ENCODE assay signal across 8 cellular contexts in genomic region chr3:15330031-15330596, GRCh38. TPM values are rescaled to one million over a fixed set of nuclear protein-coding genes. Genes with fewer than 3 reads are reported as not detected.
DNase-seq lines count a peak whose midpoint lies in the region; ATAC-seq and TF ChIP-seq lines count a peak whose summit lies in the region.

No MANE protein-coding gene starts in this region.

- 0 out of 2 replicates have a peak, but pooled peaks cover 3% of the 10 kb centered on the region for H3K36me3 ChIP-seq in PC-9 (ENCODE audit: low read depth)

- H3K27ac Mint-ChIP-seq in naive thymus-derived CD8-positive, alpha-beta T cell: peak overlapping the region in 1 of 10 donors; percentile 20

- intact Hi-C loops in PC-9 (cut with micrococcal nuclease; ENCODE audit: unreplicated experiment): no loop called here
- intact Hi-C loops in sciatic nerve (cut with DNase I): loop anchor here (5.0 kb wide), 1 partner anchor 63 kb away; no protein-coding TSS in a partner anchor

- peak overlapping the region in 5 of 10 donors; percentile 18 to 94 (median 86) for H3K4me3 Mint-ChIP-seq in naive thymus-derived CD8-positive, alpha-beta T cell

- H2AFZ ChIP-seq in PC-9: no peak overlapping the region

- no TSS peak for BruUV-seq in PC-9 (replicated peaks; lab: Mats Ljungman, UMichigan)

- H3K9me2 ChIP-seq in PC-9 (ENCODE audit: insufficient read depth): no peaks in the 10 kb centered on the region

- ATAC-seq in sciatic nerve: peak; percentile 84
- no peak for ATAC-seq in naive thymus-derived CD8-positive, alpha-beta T cell

- no peak for TF ChIP-seq CTCF in PC-9 (conservative IDR thresholded peaks at IDR 0.05)

- H4K20me1 ChIP-seq in PC-9 (ENCODE audit: insufficient read depth): no peaks in the 10 kb centered on the region

- CTCF ChIA-PET in PC-9 (lab: Charles Lee): interaction anchor here (1.2 kb wide), 1 partner anchor 62 kb away, joined by 4 read pairs; no protein-coding TSS in a partner anchor

- H3K27me3 Mint-ChIP-seq in naive thymus-derived CD8-positive, alpha-beta T cell: no peaks in the 10 kb centered on the region

- peaks cover 75% of the 10 kb centered on the region for H3K4me1 ChIP-seq in PC-9 (replicated peaks; ENCODE audit: insufficient read depth)

- POLR2A ChIA-PET in PC-9 (lab: Charles Lee; ENCODE audit: unreplicated experiment): no interaction called here
- POLR2A ChIA-PET in naive thymus-derived CD8-positive, alpha-beta T cell (lab: Charles Lee): interaction anchor here (0.9 to 1.5 kb wide), 3 partner anchors 59 to 96 kb away, joined by 3 to 6 read pairs (median 3); no protein-coding TSS in a partner anchor

- peaks cover 20 to 71% (median 65%) of the 10 kb centered on the region in 4 donors for H3K4me1 Mint-ChIP-seq in naive thymus-derived CD8-positive, alpha-beta T cell

- no peaks in the 10 kb centered on the region for H3K27me3 ChIP-seq in PC-9 (ENCODE audit: insufficient read depth, low read depth)

- peaks cover 41% of the 10 kb centered on the region for H3F3A ChIP-seq in PC-9 (ENCODE audit: insufficient read depth, low read depth)

- no peaks in the 10 kb centered on the region for H3K9me3 ChIP-seq in PC-9 (ENCODE audit: insufficient read depth, low read depth)

- H3K4me3 ChIP-seq in GM08714 (ENCODE audit: low read length) (peak overlapping the region; percentile 84; the same call in 1 of the 2 replicates), PC-9 (peak overlapping the region; percentile 95; the same call in 1 of the 2 replicates)

- DNase-seq in PC-9: no peak
- DNase-seq in fibroblast of the conjunctiva (ENCODE audit: low read depth): peak; percentile 85
- peak; percentile 76 for DNase-seq in sciatic nerve (ENCODE audit: low spot score)
- DNase-seq in NCI-H526 treated with DMSO at 0.1 percent for 48 hours (lab: John Stamatoyannopoulos, UW): no peak
- no peak for DNase-seq in activated CD4-positive, alpha-beta T cell treated with anti-CD3 and anti-CD28 coated beads for 1 hour
- no peak for DNase-seq in naive thymus-derived CD8-positive, alpha-beta T cell
- no peak for DNase-seq in KG1 (lab: John Stamatoyannopoulos, UW)

- peaks cover 57% of the 10 kb centered on the region for H3K79me2 ChIP-seq in PC-9 (ENCODE audit: low read depth)

- H3K36me3 Mint-ChIP-seq in naive thymus-derived CD8-positive, alpha-beta T cell: peaks cover 0 to 24% (median 12%) of the 10 kb centered on the region in 3 donors

- no peaks in the 10 kb centered on the region for H3K9me3 Mint-ChIP-seq in naive thymus-derived CD8-positive, alpha-beta T cell

- H3K4me2 ChIP-seq in PC-9: peak overlapping the region; percentile 95

- H3K27ac ChIP-seq in PC-9: no peak overlapping the region

RNA-seq across cellular contexts. Expression of gene SH3BP5, which starts 2.3 kb away (rescaled TPM):
- total RNA-seq in PC-9 (2021) (31.6 and 39.3 TPM in 2 replicates), sciatic nerve (143 TPM)
- 1 to 10 TPM; 4.4 to 4.8 TPM for total RNA-seq in naive thymus-derived CD8-positive, alpha-beta T cell
- polyA plus RNA-seq in naive thymus-derived CD8-positive, alpha-beta T cell: 10 to 100 TPM; 12.1 to 26.1 (median 13.7) TPM

Comparison
In these comparisons a context has a peak if more than half of its experiments do, and no peak if none do; other contexts are left out.
1. DNase-seq: peak in fibroblast of the conjunctiva (single experiment) and sciatic nerve (single experiment); none in PC-9 (0 of 2), NCI-H526 treated with DMSO at 0.1 percent for 48 hours (single experiment), activated CD4-positive, alpha-beta T cell treated with anti-CD3 and anti-CD28 coated beads for 1 hour (single experiment), naive thymus-derived CD8-positive, alpha-beta T cell (0 of 10) and KG1 (single experiment).